In the genomic region with DNA sequence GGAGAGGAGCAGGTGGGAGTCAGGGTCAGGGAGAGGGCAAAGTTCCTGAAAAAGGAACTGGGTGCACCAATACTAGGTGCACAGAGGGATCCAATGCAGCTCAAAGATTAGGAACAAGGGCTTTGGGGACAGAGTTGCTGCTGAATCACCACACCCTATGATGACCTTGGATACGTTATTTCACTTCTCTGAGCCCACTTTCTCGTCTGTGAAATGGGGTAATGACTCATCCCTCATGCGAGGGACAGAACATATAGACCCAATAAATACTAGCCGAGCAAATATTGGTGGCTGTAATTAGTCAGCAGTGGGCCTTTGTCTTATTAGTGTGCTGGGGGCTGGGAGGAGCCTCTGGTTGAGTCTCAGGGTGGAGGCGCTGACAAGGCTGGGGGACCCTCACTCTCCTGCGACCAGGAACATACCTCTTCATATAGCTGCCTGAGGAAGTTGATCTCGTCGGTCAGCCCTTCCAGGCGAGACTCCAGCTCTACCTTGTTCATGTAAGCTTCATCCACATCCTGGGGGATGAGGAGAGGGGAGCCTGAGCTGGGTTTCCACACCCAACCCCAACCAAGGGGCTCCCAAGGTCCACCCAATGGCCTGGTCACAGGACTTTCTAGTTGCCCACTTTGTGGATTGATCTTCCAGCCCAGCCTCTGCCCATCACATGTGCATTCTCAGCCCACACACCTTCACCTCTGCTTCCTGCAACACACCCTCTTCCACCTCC, we compare ENCODE assay signal across 1 cellular context.
A peak's percentile ranks its signal among the peaks of the same experiment; 100 is the strongest.
TF ChIP-seq lines count a peak whose summit lies in the region.

No MANE protein-coding gene starts in this region.

TF ChIP-seq in HCT116, 20 proteins besides CTCF, POLR2A, EP300 and RAD21:
- TF ChIP-seq SIN3A (IDR thresholded peaks at IDR 0.05; ENCODE audit: low read depth) (no peak), POLR2AphosphoS5 (IDR thresholded peaks at IDR 0.05; ENCODE audit: low read depth, low read length) (peak; percentile 46; the same call in 1 of the 2 replicates)
